In genomic region chr13:79742923-79743322, GRCh38 we compare ENCODE assay signal across 12 cellular contexts.
A peak's percentile ranks its signal among the peaks of the same experiment; 100 is the strongest.
DNase-seq lines count a peak whose midpoint lies in the region.
"Had no signal": no experiment of that assay in that cellular context is flagged by ENCODE, and none has a peak within 500 bp of the region (broad histone marks: within the 10 kb centered on the region; RNA-seq: fewer than 3 reads in every experiment).

No MANE protein-coding gene starts in this region.

- no peak overlapping the region for H4K91ac ChIP-seq in mesenchymal stem cell (ENCODE audit: low read length)
- no peak overlapping the region for H4K91ac ChIP-seq in trophoblast cell (ENCODE audit: low read depth, low read length)

- H3K27ac ChIP-seq in mesenchymal stem cell (ENCODE audit: low read length, poor library complexity, severe bottlenecking) (no peak overlapping the region), trophoblast cell (ENCODE audit: low read depth, low read length) (no peak overlapping the region)
- H3K27ac ChIP-seq: A549 had no signal

- H3K27me3 ChIP-seq in mesenchymal stem cell (ENCODE audit: control insufficient read depth in 1 of 2, insufficient read depth in 1 of 2, low read length in 2 of 2) (no peaks in the 10 kb centered on the region), trophoblast cell (ENCODE audit: insufficient read depth, low read length) (no peaks in the 10 kb centered on the region)

- H3K4me1 ChIP-seq in mesenchymal stem cell (ENCODE audit: control insufficient read depth, insufficient read depth, low read depth, low read length): no peaks in the 10 kb centered on the region
- H3K4me1 ChIP-seq in trophoblast cell (ENCODE audit: control insufficient read depth in 1 of 2, insufficient read depth in 2 of 2, low read length in 2 of 2): peaks cover 7 to 10% of the 10 kb centered on the region in 2 experiments
- H3K4me1 ChIP-seq: A549 had no signal

- H2BK5ac ChIP-seq in mesenchymal stem cell (ENCODE audit: low read depth, low read length, poor library complexity, severe bottlenecking): no peak overlapping the region
- H2BK5ac ChIP-seq in trophoblast cell (ENCODE audit: low read depth, low read length, poor library complexity): no peak overlapping the region

- no peak overlapping the region for H3K4me3 ChIP-seq in mesenchymal stem cell (ENCODE audit: insufficient read depth in 1 of 2, low read depth in 1 of 2, low read length in 2 of 2)
- H3K4me3 ChIP-seq in trophoblast cell (ENCODE audit: low read depth, low read length): no peak overlapping the region
- H3K4me3 ChIP-seq: A549 had no signal

- H3K4ac ChIP-seq in mesenchymal stem cell (ENCODE audit: low read depth in 1 of 2, low read length in 2 of 2) (no peak overlapping the region), trophoblast cell (ENCODE audit: low read depth, low read length) (no peak overlapping the region)

- H4K8ac ChIP-seq in mesenchymal stem cell (ENCODE audit: low read length) (no peak overlapping the region), trophoblast cell (ENCODE audit: low read depth, low read length) (no peak overlapping the region)

- WGBS in mesenchymal stem cell: 82% methylated on average over 3 of the region's 3 CpGs
- WGBS in trophoblast cell (ENCODE audit: extremely low coverage, insufficient coverage, insufficient read length): no CpG with 5 or more reads among the region's 3 CpGs

- no peaks in the 10 kb centered on the region for H3K79me1 ChIP-seq in mesenchymal stem cell (replicated peaks; ENCODE audit: low read length, poor library complexity, severe bottlenecking)
- peaks cover 20% of the 10 kb centered on the region for H3K79me1 ChIP-seq in trophoblast cell (ENCODE audit: low read length)

- H3K9ac ChIP-seq in mesenchymal stem cell (ENCODE audit: low read length) (no peak overlapping the region), trophoblast cell (ENCODE audit: low read length) (no peak overlapping the region)

- H3K4me2 ChIP-seq in mesenchymal stem cell (ENCODE audit: low read length, poor library complexity, severe bottlenecking): no peak overlapping the region
- no peak overlapping the region for H3K4me2 ChIP-seq in trophoblast cell (ENCODE audit: low read length)
- H3K4me2 ChIP-seq: A549 had no signal

- H3K79me2 ChIP-seq in trophoblast cell (ENCODE audit: control insufficient read depth, insufficient read depth, low read length, poor library complexity): no peaks in the 10 kb centered on the region

- H2AK5ac ChIP-seq in mesenchymal stem cell (ENCODE audit: low read length, severe bottlenecking) (peak overlapping the region; percentile 98), trophoblast cell (ENCODE audit: low read length) (no peak overlapping the region)

- H3K14ac ChIP-seq in mesenchymal stem cell (ENCODE audit: low read length in 2 of 2) (peak overlapping the region in 1 of 2 experiments; percentile 74), trophoblast cell (ENCODE audit: low read length) (no peak overlapping the region)

- H2BK12ac ChIP-seq in mesenchymal stem cell (ENCODE audit: low read length in 2 of 2): no peak overlapping the region
- H2BK12ac ChIP-seq in trophoblast cell (ENCODE audit: low read length): no peak overlapping the region

- H4K12ac ChIP-seq in trophoblast cell (ENCODE audit: low read depth, low read length): no peak overlapping the region

- H2AFZ ChIP-seq in mesenchymal stem cell (ENCODE audit: low read depth, low read length): no peak overlapping the region
- no peak overlapping the region for H2AFZ ChIP-seq in trophoblast cell (ENCODE audit: insufficient read depth, low read length, poor library complexity)

- H3K23ac ChIP-seq in mesenchymal stem cell (ENCODE audit: low read length in 2 of 2) (no peak overlapping the region), trophoblast cell (ENCODE audit: low read length) (no peak overlapping the region)

- H3K36me3 ChIP-seq in mesenchymal stem cell (ENCODE audit: control insufficient read depth in 1 of 2, insufficient read depth in 2 of 2, low read depth in 1 of 2, low read length in 2 of 2) (no peaks in the 10 kb centered on the region), trophoblast cell (ENCODE audit: control insufficient read depth in 1 of 2, insufficient read depth in 2 of 2, low read length in 2 of 2) (no peaks in the 10 kb centered on the region)

- H2BK120ac ChIP-seq in mesenchymal stem cell (ENCODE audit: low read depth, low read length) (no peak overlapping the region), trophoblast cell (ENCODE audit: insufficient read depth, low read length, poor library complexity) (no peak overlapping the region)

- DNase-seq in ELF-1 (ENCODE audit: low read depth, low spot score) (peak; percentile 41), RPMI7951 (ENCODE audit: low read depth) (peak; percentile 37), mesenchymal stem cell (no peak), trophoblast cell (peak; percentile 21 to 43), UCSD-AML1 (lab: John Stamatoyannopoulos, UW; ENCODE audit: unreplicated experiment) (no peak), NCI-H526 treated with DMSO at 0.1 percent for 48 hours (lab: John Stamatoyannopoulos, UW) (no peak), GDM1 (lab: John Stamatoyannopoulos, UW) (no peak)
- DNase-seq: Caco-2; CD8-positive, alpha-beta T cell; HCEC 1CT; HFFc6 had no signal

- H3K18ac ChIP-seq in mesenchymal stem cell (ENCODE audit: low read depth in 1 of 2, low read length in 2 of 2) (peak overlapping the region in 1 of 2 experiments; percentile 41), trophoblast cell (ENCODE audit: low read length) (no peak overlapping the region)

- H2BK15ac ChIP-seq in mesenchymal stem cell (ENCODE audit: low read depth, poor library complexity, severe bottlenecking): no peak overlapping the region

- H3K9me3 ChIP-seq in mesenchymal stem cell (ENCODE audit: control insufficient read depth, low read length) (no peaks in the 10 kb centered on the region), trophoblast cell (ENCODE audit: insufficient read depth, low read depth, low read length) (no peaks in the 10 kb centered on the region)
- H3K9me3 ChIP-seq: A549, Caco-2 had no signal

Comparison
In these comparisons a context has a peak if more than half of its experiments do, and no peak if none do; other contexts are left out.
1. DNase-seq: peak in ELF-1 (single experiment), RPMI7951 (single experiment) and trophoblast cell (2 of 2); none in mesenchymal stem cell (single experiment), UCSD-AML1 (single experiment), NCI-H526 treated with DMSO at 0.1 percent for 48 hours (single experiment) and GDM1 (single experiment).